Comparison of ENCODE assay signal across 1 cellular context in genomic region chr11:66855574-66856495, GRCh38.
TF ChIP-seq lines count a peak whose summit lies in the region.

No MANE protein-coding gene starts in this region.

TF ChIP-seq in GM23338, 12 proteins besides CTCF, POLR2A, EP300 and RAD21 (continued from another document):
- TF ChIP-seq ZNF462 (CRISPR knock-in tag; IDR thresholded peaks at IDR 0.05) (no peak), REST (IDR thresholded peaks at IDR 0.05; ENCODE audit: unreplicated experiment) (no peak), CREB1 (CRISPR knock-in tag; IDR thresholded peaks at IDR 0.05; ENCODE audit: low read depth) (0 out of 2 replicates have a peak, but pooled peaks have one; percentile 35), ZNF331 (CRISPR knock-in tag; IDR thresholded peaks at IDR 0.05; ENCODE audit: low read depth) (no peak), NANOG (IDR thresholded peaks at IDR 0.05; ENCODE audit: borderline replicate concordance) (no peak), EZH2 (IDR thresholded peaks at IDR 0.05; ENCODE audit: low read depth, unreplicated experiment) (no peak), JUNB (IDR thresholded peaks at IDR 0.05; ENCODE audit: unreplicated experiment) (no peak), EZH2phosphoT487 (IDR thresholded peaks at IDR 0.05; ENCODE audit: unreplicated experiment) (no peak), STAT1 (IDR thresholded peaks at IDR 0.05; ENCODE audit: unreplicated experiment) (no peak), ETS1 (IDR thresholded peaks at IDR 0.05) (no peak; the same call in 1 of the 2 replicates)
